Comparison of ENCODE assay signal across 1 cellular context in the genomic region with DNA sequence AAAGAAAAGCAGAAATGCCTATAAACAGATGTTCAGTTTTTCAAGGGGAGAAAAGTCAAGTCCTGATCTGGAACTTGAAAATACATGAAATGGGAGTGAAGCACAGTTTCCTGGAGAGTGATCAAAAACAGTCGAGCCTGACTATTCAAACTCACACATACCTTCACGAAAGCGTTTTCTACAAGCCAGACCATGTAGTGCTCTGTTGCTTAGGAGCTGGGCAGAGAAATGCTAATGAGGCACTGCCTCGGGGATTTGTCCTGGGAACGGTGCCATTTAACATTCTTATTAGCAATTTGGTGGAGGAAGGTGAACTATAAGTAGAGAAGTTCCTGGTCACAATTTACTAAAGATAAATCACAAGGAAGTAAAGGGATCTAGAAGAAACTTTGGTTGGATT.
TF ChIP-seq lines count a peak whose summit lies in the region.

No MANE protein-coding gene starts in this region.

TF ChIP-seq in GM12878, 131 proteins besides CTCF, POLR2A, EP300 and RAD21 (continued from another document):
- no peak for TF ChIP-seq ZNF592 (IDR thresholded peaks at IDR 0.05)
